23 cellular contexts compared by ENCODE assay signal in the genomic region with DNA sequence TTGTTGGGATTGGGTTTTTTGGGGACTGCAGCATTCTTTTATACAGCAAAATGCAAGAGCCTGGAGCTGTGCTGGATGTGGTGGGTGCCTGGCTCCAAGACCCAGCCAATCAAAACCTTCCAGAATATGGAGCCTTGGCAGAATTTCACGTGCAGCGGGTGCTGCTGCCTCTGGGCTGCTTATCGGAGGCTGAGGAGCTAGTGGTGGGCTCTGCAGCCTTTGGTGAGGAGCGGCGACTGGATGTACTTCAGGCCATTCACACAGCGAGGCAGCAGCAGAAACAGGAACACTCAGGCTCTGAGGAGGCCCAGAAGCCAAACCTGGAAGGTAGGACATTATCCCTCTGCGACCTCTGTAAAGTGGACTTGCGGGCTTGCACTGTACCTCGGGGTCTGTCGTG. TPM values are rescaled to one million over a fixed set of nuclear protein-coding genes. Genes with fewer than 3 reads are reported as not detected.
"Had no signal": no experiment of that assay in that cellular context is flagged by ENCODE, and none has a peak within 500 bp of the region (broad histone marks: within the 10 kb centered on the region; RNA-seq: fewer than 3 reads in every experiment).

No MANE protein-coding gene starts in this region.

- H3K4me2 ChIP-seq: hepatocyte had no signal

- H3K27me3 ChIP-seq: foreskin keratinocyte, hepatocyte, neutrophil, right atrium auricular region, sigmoid colon, stomach, transverse colon had no signal

- H2AFZ ChIP-seq: hepatocyte had no signal

- H3K4me3 ChIP-seq: coronary artery, hepatocyte, right atrium auricular region, sigmoid colon, skin epidermis, stomach, thoracic aorta, transverse colon had no signal

- H3K4me3 Mint-ChIP-seq: endodermal cell; naive thymus-derived CD4-positive, alpha-beta T cell had no signal

- DNase-seq: effector CD4-positive, alpha-beta T cell; endodermal cell; erythroblast; foreskin keratinocyte; head of caudate nucleus; left colon; mesendoderm; naive thymus-derived CD4-positive, alpha-beta T cell; posterior cingulate gyrus; sigmoid colon; stimulated activated CD4-positive, alpha-beta T cell treated with anti-CD3 and anti-CD28 coated beads, Interleukin-2, amount 100 ng/mL, for 24 hours; stimulated activated CD4-positive, alpha-beta T cell treated with anti-CD3 and anti-CD28 coated beads, Interleukin-4, amount 100 ng/mL, for 4 hours; stimulated activated naive CD4-positive, alpha-beta T cell; stomach; substantia nigra; transverse colon had no signal

- H3K27me3 Mint-ChIP-seq: naive thymus-derived CD4-positive, alpha-beta T cell had no signal

- H3K9me3 ChIP-seq: neutrophil, right atrium auricular region, sigmoid colon, stomach, thoracic aorta, transverse colon had no signal

- H3K27ac ChIP-seq: coronary artery, foreskin keratinocyte, hepatocyte, neutrophil, right atrium auricular region, sigmoid colon, skin epidermis, stomach, thoracic aorta had no signal

- H3K27ac Mint-ChIP-seq: endodermal cell; naive thymus-derived CD4-positive, alpha-beta T cell had no signal

- H3K4me1 ChIP-seq: foreskin keratinocyte had no signal

- FAIRE-seq: endothelial cell of umbilical vein had no signal

- H3K9me3 Mint-ChIP-seq: endodermal cell had no signal

RNA-seq across cellular contexts. Expression of gene TUBA8, which starts 27.2 kb away (rescaled TPM):
- total RNA-seq: stomach had no signal
